In genomic region chr12:103716517-103717196, GRCh38 we compare ENCODE assay signal across 1 cellular context.
A peak's percentile ranks its signal among the peaks of the same experiment; 100 is the strongest.
TF ChIP-seq lines count a peak whose summit lies in the region.

No MANE protein-coding gene starts in this region.

TF ChIP-seq in GM12878, 131 proteins besides CTCF, POLR2A, EP300 and RAD21 (continued from another document):
- no peak for TF ChIP-seq FOS (IDR thresholded peaks at IDR 0.05; ENCODE audit: borderline replicate concordance, extremely low read depth, insufficient read length)
- peak; percentile 33; the same call in 1 of the 2 replicates for TF ChIP-seq RUNX3 (IDR thresholded peaks at IDR 0.05; ENCODE audit: low read length)
- no peak for TF ChIP-seq BCLAF1 (IDR thresholded peaks at IDR 0.05)
TF ChIP-seq in GM12878: peak in this region for 3.
